ENCODE assay signal across 7 cellular contexts in the genomic region with DNA sequence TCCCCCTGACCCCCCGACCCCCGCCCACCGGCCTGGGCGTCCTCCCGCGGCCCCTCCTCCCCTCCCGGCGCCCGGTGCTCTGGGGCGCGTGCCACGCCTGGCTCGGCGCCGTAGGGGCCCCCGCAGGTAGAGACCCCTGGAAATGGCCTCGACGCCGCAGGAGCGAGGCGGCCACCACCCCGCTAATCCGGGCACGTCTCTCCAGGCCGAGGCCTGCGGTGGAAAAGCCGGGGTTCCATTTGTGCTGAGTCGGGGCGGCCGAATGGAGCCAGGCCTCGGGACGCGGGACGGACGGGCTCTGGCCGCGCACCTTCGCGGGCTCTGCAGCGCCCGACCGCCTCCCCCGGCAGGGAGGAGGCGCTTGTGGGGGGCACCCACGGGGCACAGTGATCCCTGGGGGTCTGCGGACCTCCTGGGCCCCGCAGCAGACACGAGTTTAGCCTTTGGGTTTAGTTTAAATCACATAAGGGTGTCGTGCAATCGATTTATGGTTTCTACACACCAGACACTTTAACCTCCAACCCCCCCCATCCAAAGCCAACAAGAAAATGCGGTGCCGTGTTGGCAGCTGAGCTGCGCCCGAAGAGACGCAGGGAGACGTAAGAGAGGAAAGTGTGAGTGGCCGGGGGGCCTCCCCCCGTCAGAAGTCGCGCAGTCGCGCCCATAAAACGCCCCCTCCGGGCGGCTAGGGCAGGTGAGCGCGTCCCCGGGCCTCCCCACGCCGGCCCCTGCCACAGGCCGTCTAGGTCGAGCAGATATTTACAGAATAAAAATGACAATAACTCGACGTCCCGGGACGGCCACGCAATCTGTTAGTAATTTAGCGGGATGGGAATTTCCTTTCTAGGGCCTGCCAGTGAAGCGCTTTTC. TPM values are rescaled to one million over a fixed set of nuclear protein-coding genes. Genes with fewer than 3 reads are reported as not detected.
A peak's percentile ranks its signal among the peaks of the same experiment; 100 is the strongest.
DNase-seq lines count a peak whose midpoint lies in the region; ATAC-seq and TF ChIP-seq lines count a peak whose summit lies in the region.

No MANE protein-coding gene starts in this region.

- H3K9ac ChIP-seq in H9 (ENCODE audit: extremely low read depth, insufficient read length, low read length), result no peak overlapping the region

- no peaks in the 10 kb centered on the region for H3K4me1 ChIP-seq in H9 (ENCODE audit: insufficient read depth, low read length)

- no peaks in the 10 kb centered on the region for H3K79me1 ChIP-seq in H9 (ENCODE audit: insufficient read depth, low read depth, low read length, poor library complexity, severe bottlenecking)

- in situ Hi-C loops in astrocyte of the cerebellum (cut with HindIII; ENCODE audit: low sequenced_read_pairs), result no loop called here

- peak overlapping the region; percentile 45 to 79 for H3K4me3 Mint-ChIP-seq in H9

- H4K5ac ChIP-seq in H9 (ENCODE audit: insufficient read length, low read depth, low read length), result no peak overlapping the region

- H3K4ac ChIP-seq in H9 (ENCODE audit: low read depth, low read length), result no peak overlapping the region

- H3K79me2 ChIP-seq in H9 (ENCODE audit: insufficient read depth, low read length), result no peaks in the 10 kb centered on the region

- H2AK5ac ChIP-seq in H9 (ENCODE audit: insufficient read length, low read length), result no peak overlapping the region

- DNase-seq in H9 (no peak), RPMI8226 (peak; percentile 70), astrocyte of the cerebellum (ENCODE audit: low read depth) (no peak), islet precursor cell (peak; percentile 78), medulla oblongata (ENCODE audit: extremely low spot score) (no peak)
- DNase-seq in stimulated activated CD4-positive, alpha-beta T cell treated with anti-CD3 and anti-CD28 coated beads, Interleukin-1b, Interleukin-23, amount 100 ng/mL, for 48 hours, result peak; percentile 85

- H2BK15ac ChIP-seq in H9 (ENCODE audit: low read depth, low read length), result no peak overlapping the region; the same call in 1 of the 2 replicates

- peaks cover 53% of the 10 kb centered on the region for H3K27me3 ChIP-seq in H9 (ENCODE audit: insufficient read depth, low read length)

- no peak overlapping the region for H3K27ac Mint-ChIP-seq in H9

- H2BK20ac ChIP-seq in H9 (ENCODE audit: low read depth, low read length, poor library complexity, severe bottlenecking), result no peak overlapping the region

- H3K9me3 ChIP-seq in H9 (ENCODE audit: control insufficient read depth, low read depth, low read length), result no peaks in the 10 kb centered on the region

- peaks cover 3 to 12% of the 10 kb centered on the region in 2 experiments for H3K4me1 Mint-ChIP-seq in H9

- no CpG with 5 or more reads among the region's 79 CpGs for WGBS in H9 (ENCODE audit: extremely low coverage, insufficient read length, low lambda C conversion rate)

- no peak overlapping the region for H3T11ph ChIP-seq in H9 (ENCODE audit: low read length)

- peaks cover 87% of the 10 kb centered on the region for H3K27me3 Mint-ChIP-seq in H9 (ENCODE audit: low read depth)

- H2AFZ ChIP-seq in H9 (ENCODE audit: low read length), result no peak overlapping the region

- no peak overlapping the region for H2BK12ac ChIP-seq in H9 (ENCODE audit: insufficient read length, low read depth, low read length)

- no peak overlapping the region for H4K91ac ChIP-seq in H9 (ENCODE audit: insufficient read length, low read depth, low read length)

- no peak overlapping the region for H3K27ac ChIP-seq in H9 (ENCODE audit: insufficient read length, low read depth, low read length)

- no peak for ATAC-seq in GM18909 (IDR thresholded peaks at IDR 0.05; ENCODE audit: poor library complexity, unreplicated experiment)

- no peaks in the 10 kb centered on the region for H4K20me1 ChIP-seq in H9 (ENCODE audit: control insufficient read depth, insufficient read depth, insufficient read length)

- peaks cover 11% of the 10 kb centered on the region for H3K23me2 ChIP-seq in H9 (ENCODE audit: insufficient read length, low read depth, low read length, poor library complexity, severe bottlenecking)

- TF ChIP-seq CTCF in H9 (conservative IDR thresholded peaks at IDR 0.05) (0 out of 3 replicates have a peak, but pooled peaks have one; percentile 15), astrocyte of the cerebellum (IDR thresholded peaks at IDR 0.05; ENCODE audit: low read depth, low read length, missing control alignments) (no peak)

- no peak overlapping the region for H3K23ac ChIP-seq in H9 (ENCODE audit: insufficient read length, low read depth, low read length)

- peak overlapping the region; percentile 80 for H2BK120ac ChIP-seq in H9 (ENCODE audit: low read depth, low read length, poor library complexity, severe bottlenecking)

- H3K14ac ChIP-seq in H9 (ENCODE audit: insufficient read depth, low read length), result peak overlapping the region; percentile 47; the same call in 1 of the 2 replicates

- peak overlapping the region; percentile 28 for H3K4me2 ChIP-seq in H9 (ENCODE audit: insufficient read depth, insufficient read length, low read length)

- H3K18ac ChIP-seq in H9 (ENCODE audit: insufficient read length, low read depth, low read length), result peak overlapping the region; percentile 40

- no peak overlapping the region for H4K8ac ChIP-seq in H9 (replicated peaks; ENCODE audit: insufficient read length, low read depth, low read length)

- no peak overlapping the region for H2BK5ac ChIP-seq in H9 (ENCODE audit: insufficient read length, low read length)

- H3K56ac ChIP-seq in H9 (ENCODE audit: insufficient read length, low read depth, low read length), result no peak overlapping the region

- no peaks in the 10 kb centered on the region for H3K36me3 Mint-ChIP-seq in H9 (ENCODE audit: insufficient read depth in 1 of 3, low read depth in 3 of 3)

- peak overlapping the region; percentile 3 for H3K4me3 ChIP-seq in astrocyte of the cerebellum (ENCODE audit: low read depth, low read length)

- H3K9me3 Mint-ChIP-seq in H9, result no peaks in the 10 kb centered on the region; a peak in 1 of 5 replicates

RNA-seq across cellular contexts. Expression of a gene that starts 1.1 kb away (rescaled TPM):
- total RNA-seq in H9 (2021), result 5.3 and 5.5 TPM in 2 replicates

Comparison
In these comparisons a context has a peak if more than half of its experiments do, and no peak if none do; other contexts are left out.
1. DNase-seq: peak in RPMI8226 (single experiment), islet precursor cell (single experiment) and stimulated activated CD4-positive, alpha-beta T cell treated with anti-CD3 and anti-CD28 coated beads, Interleukin-1b, Interleukin-23, amount 100 ng/mL, for 48 hours (single experiment); none in H9 (single experiment), astrocyte of the cerebellum (single experiment) and medulla oblongata (single experiment).